16 cellular contexts compared by ENCODE assay signal in genomic region chr4:41207330-41207831, GRCh38. TPM values are rescaled to one million over a fixed set of nuclear protein-coding genes. Genes with fewer than 3 reads are reported as not detected.
A peak's percentile ranks its signal among the peaks of the same experiment; 100 is the strongest.
DNase-seq lines count a peak whose midpoint lies in the region; ATAC-seq and TF ChIP-seq lines count a peak whose summit lies in the region.
"Had no signal": no experiment of that assay in that cellular context is flagged by ENCODE, and none has a peak within 500 bp of the region (broad histone marks: within the 10 kb centered on the region; RNA-seq: fewer than 3 reads in every experiment).

No MANE protein-coding gene starts in this region.

- no peaks in the 10 kb centered on the region for H3K9me2 ChIP-seq in SK-N-SH

- H3K4me1 ChIP-seq in SK-N-SH (ENCODE audit: control insufficient read depth in 1 of 2, insufficient read depth in 2 of 2, low read depth in 1 of 2, low read length in 1 of 2): peaks cover 8 to 43% of the 10 kb centered on the region in 2 experiments

- H3K79me2 ChIP-seq in SK-N-SH (ENCODE audit: insufficient read depth): peaks cover 96% of the 10 kb centered on the region

- DNase-seq in EL (peak; percentile 56), KBM-7 (peak; percentile 2), chondrocyte (ENCODE audit: low spot score) (no peak), myocyte (ENCODE audit: low read depth) (peak; percentile 55), SK-N-SH (no peak)
- DNase-seq: DMS79 treated with DMSO at 0.1 percent for 48 hours; esophagus squamous epithelium; H9; NCI-H446 treated with DMSO at 0.1 percent for 48 hours; stimulated activated CD4-positive, alpha-beta T cell treated with anti-CD3 and anti-CD28 coated beads, Interleukin-4, amount 100 ng/mL, for 1 hour had no signal

- H3K9me3 Mint-ChIP-seq in chondrocyte (ENCODE audit: low read depth): no peaks in the 10 kb centered on the region
- H3K9me3 Mint-ChIP-seq: dendritic cell treated with granulocyte-macrophage colony-stimulating factor and Interleukin-4, amounts not matched to agents 40 ng/mL and 50 ng/mL, for 4 days; H9; stimulated activated memory B cell treated with anti-CD40 and anti-IgM and Interleukin-4, amounts not matched to agents 10 μg/mL and 1 μg/mL and 100 μg/mL, for 72 hours had no signal

- no peaks in the 10 kb centered on the region; the same call in 1 of the 2 replicates for H4K20me1 ChIP-seq in SK-N-SH (ENCODE audit: insufficient read depth)

- no peaks in the 10 kb centered on the region for H3K27me3 ChIP-seq in SK-N-SH (ENCODE audit: insufficient read depth)
- H3K27me3 ChIP-seq: esophagus squamous epithelium had no signal

- TF ChIP-seq EP300 in SK-N-SH (IDR thresholded peaks at IDR 0.05; ENCODE audit: borderline replicate concordance in 1 of 2, low read depth in 1 of 2, low read length in 1 of 2): no peak

- POLR2A ChIA-PET in SK-N-SH (lab: Yijun Ruan, JAX): no interaction called here

- CTCF ChIA-PET in SK-N-SH (lab: Yijun Ruan, JAX): interaction anchor here (2.2 to 2.3 kb wide), 2 partner anchors 231 to 280 kb away, joined by 5 to 10 read pairs; no protein-coding TSS in a partner anchor

- H3K4me1 Mint-ChIP-seq in chondrocyte (ENCODE audit: low read depth): peaks cover 90% of the 10 kb centered on the region
- H3K4me1 Mint-ChIP-seq: stimulated activated memory B cell treated with anti-CD40 and anti-IgM and Interleukin-4, amounts not matched to agents 10 μg/mL and 1 μg/mL and 100 μg/mL, for 72 hours had no signal

- no peak overlapping the region for H3K4me3 Mint-ChIP-seq in chondrocyte (ENCODE audit: unreplicated experiment)
- H3K4me3 Mint-ChIP-seq: dendritic cell treated with granulocyte-macrophage colony-stimulating factor and Interleukin-4, amounts not matched to agents 40 ng/mL and 50 ng/mL, for 4 days; H9; stimulated activated memory B cell treated with anti-CD40 and anti-IgM and Interleukin-4, amounts not matched to agents 10 μg/mL and 1 μg/mL and 100 μg/mL, for 72 hours had no signal

- in situ Hi-C loops in KBM-7 (cut with MboI; ENCODE audit: low pct_unique_long_range_greater_than_20kb, low sequenced_read_pairs): loop anchor here (25.0 kb wide), 1 partner anchor 220 kb away; no protein-coding TSS in a partner anchor

- H3K36me3 ChIP-seq in SK-N-SH (replicated peaks in 1 of 2; ENCODE audit: control insufficient read depth in 1 of 2, insufficient read depth in 2 of 2, low read length in 1 of 2): no peaks in the 10 kb centered on the region
- H3K36me3 ChIP-seq: esophagus squamous epithelium had no signal

- H2AFZ ChIP-seq in SK-N-SH (ENCODE audit: low read depth): no peak overlapping the region

- ATAC-seq in GM19463 (IDR thresholded peaks at IDR 0.05; ENCODE audit: unreplicated experiment) (no peak), HG03095 (IDR thresholded peaks at IDR 0.05; ENCODE audit: unreplicated experiment) (no peak), HG03159 (IDR thresholded peaks at IDR 0.05; ENCODE audit: unreplicated experiment) (no peak)
- ATAC-seq: stimulated activated memory B cell treated with anti-CD40 and anti-IgM and Interleukin-4, amounts not matched to agents 10 μg/mL and 1 μg/mL and 100 μg/mL, for 72 hours had no signal

- no peak overlapping the region for H3K9ac ChIP-seq in SK-N-SH

- peak overlapping the region; percentile 93 for H3K27ac Mint-ChIP-seq in chondrocyte (ENCODE audit: unreplicated experiment)
- H3K27ac Mint-ChIP-seq: dendritic cell treated with granulocyte-macrophage colony-stimulating factor and Interleukin-4, amounts not matched to agents 40 ng/mL and 50 ng/mL, for 4 days; H9; progenitor cell of endocrine pancreas; stimulated activated memory B cell treated with anti-CD40 and anti-IgM and Interleukin-4, amounts not matched to agents 10 μg/mL and 1 μg/mL and 100 μg/mL, for 72 hours had no signal

- no peaks in the 10 kb centered on the region for H3K27me3 Mint-ChIP-seq in chondrocyte (ENCODE audit: low read depth)
- H3K27me3 Mint-ChIP-seq: progenitor cell of endocrine pancreas had no signal

- peaks cover 44% of the 10 kb centered on the region for H3F3A ChIP-seq in SK-N-SH (replicated peaks; ENCODE audit: insufficient read depth)

- peak overlapping the region in 1 of 2 experiments; percentile 42; a peak in 1 of 4 replicates for H3K27ac ChIP-seq in SK-N-SH (ENCODE audit: low read depth in 2 of 2, low read length in 1 of 2)
- H3K27ac ChIP-seq: esophagus squamous epithelium had no signal

- no peak for TF ChIP-seq RAD21 in SK-N-SH (IDR thresholded peaks at IDR 0.05; ENCODE audit: low read length)

- no peak overlapping the region for H3K4me2 ChIP-seq in SK-N-SH

- H3K36me3 Mint-ChIP-seq in chondrocyte (ENCODE audit: low read depth): peaks cover 1% of the 10 kb centered on the region
- H3K36me3 Mint-ChIP-seq: stimulated activated memory B cell treated with anti-CD40 and anti-IgM and Interleukin-4, amounts not matched to agents 10 μg/mL and 1 μg/mL and 100 μg/mL, for 72 hours had no signal

- no peaks in the 10 kb centered on the region for H3K9me3 ChIP-seq in SK-N-SH
- H3K9me3 ChIP-seq: esophagus squamous epithelium had no signal

- H3K4me3 ChIP-seq in SK-N-SH (ENCODE audit: low read depth in 2 of 2, low read length in 1 of 2): no peak overlapping the region
- H3K4me3 ChIP-seq: esophagus squamous epithelium had no signal

- TF ChIP-seq CTCF in chondrocyte (IDR thresholded peaks at IDR 0.05): no peak
- TF ChIP-seq CTCF in SK-N-SH (IDR thresholded peaks at IDR 0.05): no peak

TF ChIP-seq in SK-N-SH, 30 proteins besides CTCF, POLR2A, EP300 and RAD21 (continues in another document):
- TF ChIP-seq MAX (IDR thresholded peaks at IDR 0.05; ENCODE audit: low read depth) (no peak), FOXJ3 (CRISPR knock-in tag; IDR thresholded peaks at IDR 0.05) (no peak), ZBTB33 (IDR thresholded peaks at IDR 0.05; ENCODE audit: borderline replicate concordance, low read depth) (no peak), CHD2 (IDR thresholded peaks at IDR 0.05; ENCODE audit: low read length, partially characterized antibody) (no peak), SMC3 (IDR thresholded peaks at IDR 0.05; ENCODE audit: low read depth, low read length) (no peak), JUND (IDR thresholded peaks at IDR 0.05) (no peak), NFIC (IDR thresholded peaks at IDR 0.05; ENCODE audit: borderline replicate concordance) (no peak), FOSL2 (IDR thresholded peaks at IDR 0.05; ENCODE audit: borderline replicate concordance, low read depth) (no peak), GABPA (IDR thresholded peaks at IDR 0.05; ENCODE audit: low read depth) (no peak), REST (IDR thresholded peaks at IDR 0.05; ENCODE audit: low read depth, low read length) (no peak)

RNA-seq across cellular contexts. Expression of gene APBB2, which starts 7.0 kb away (rescaled TPM):
- 111 to 192 TPM (median 119 TPM) in 3 replicates for total RNA-seq in chondrocyte
- 50.8 and 51.5 TPM in 2 replicates for total RNA-seq in myocyte
- polyA plus RNA-seq in myocyte (2012): 83.0 TPM
- polyA plus RNA-seq in SK-N-SH (2012; rRNA removed): 49.8 and 56.6 TPM in 2 replicates
- polyA plus RNA-seq in SK-N-SH (2012; cell fraction: cytosol; rRNA removed): 42.3 and 54.5 TPM in 2 replicates
- 71.4 and 112 TPM in 2 replicates for polyA plus RNA-seq in SK-N-SH (2012; cell fraction: nucleus; rRNA removed)

RNA-seq across cellular contexts. Expression of gene UCHL1, which starts 49.3 kb away (rescaled TPM):
- total RNA-seq in chondrocyte: 771 to 856 TPM (median 807 TPM) in 3 replicates
- 167 and 190 TPM in 2 replicates for total RNA-seq in myocyte
- polyA plus RNA-seq in myocyte (2012): 310 TPM
- 1,518 and 1,901 TPM in 2 replicates for polyA plus RNA-seq in SK-N-SH (2012; rRNA removed)
- polyA plus RNA-seq in SK-N-SH (2012; cell fraction: cytosol; rRNA removed): 1,568 and 1,703 TPM in 2 replicates
- 3,000 and 3,222 TPM in 2 replicates for polyA plus RNA-seq in SK-N-SH (2012; cell fraction: nucleus; rRNA removed)

Comparison
In these comparisons a context has a peak if more than half of its experiments do, and no peak if none do; other contexts are left out.
1. DNase-seq: peak in EL (single experiment), KBM-7 (single experiment) and myocyte (single experiment); none in chondrocyte (single experiment) and SK-N-SH (single experiment).